In the genomic region with DNA sequence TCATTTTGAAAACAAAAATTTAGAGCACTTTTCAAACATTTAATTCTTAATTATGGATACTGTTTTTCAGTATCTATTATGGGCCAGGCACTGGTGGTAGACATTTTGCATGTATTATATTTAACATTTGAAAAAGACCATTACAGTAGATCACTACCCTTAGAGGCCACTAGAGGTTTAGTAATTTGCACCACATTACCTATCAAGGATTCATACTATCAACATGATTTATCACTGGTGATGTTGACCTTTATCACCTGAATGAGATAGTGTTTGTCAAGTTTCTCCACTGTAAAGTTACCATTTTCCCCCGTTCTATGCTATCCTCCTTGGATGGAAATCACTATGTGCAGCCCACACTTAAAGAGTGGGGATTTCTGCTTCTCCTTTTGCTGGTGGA, we compare ENCODE assay signal across 1 cellular context.
TF ChIP-seq lines count a peak whose summit lies in the region.

No MANE protein-coding gene starts in this region.

TF ChIP-seq in K562, 482 proteins besides CTCF, POLR2A, EP300 and RAD21:
- TF ChIP-seq HIVEP1 (CRISPR knock-in tag; IDR thresholded peaks at IDR 0.05) (no peak), MEIS2 (IDR thresholded peaks at IDR 0.05; ENCODE audit: partially characterized antibody) (peak; percentile 44), PTBP1 (IDR thresholded peaks at IDR 0.05; ENCODE audit: low read depth, low read length) (no peak), ZNF639 (CRISPR knock-in tag; conservative IDR thresholded peaks at IDR 0.05 in 1 of 2, IDR thresholded peaks at IDR 0.05 in 1 of 2) (no peak), CTBP1 (IDR thresholded peaks at IDR 0.05; ENCODE audit: borderline replicate concordance) (no peak), SP2 (IDR thresholded peaks at IDR 0.05; ENCODE audit: extremely low read depth, low read depth, low read length, poor library complexity, severe bottlenecking) (no peak), ZNF445 (CRISPR knock-in tag; IDR thresholded peaks at IDR 0.05; ENCODE audit: low read depth) (no peak)
- TF ChIP-seq, protein P1, sequence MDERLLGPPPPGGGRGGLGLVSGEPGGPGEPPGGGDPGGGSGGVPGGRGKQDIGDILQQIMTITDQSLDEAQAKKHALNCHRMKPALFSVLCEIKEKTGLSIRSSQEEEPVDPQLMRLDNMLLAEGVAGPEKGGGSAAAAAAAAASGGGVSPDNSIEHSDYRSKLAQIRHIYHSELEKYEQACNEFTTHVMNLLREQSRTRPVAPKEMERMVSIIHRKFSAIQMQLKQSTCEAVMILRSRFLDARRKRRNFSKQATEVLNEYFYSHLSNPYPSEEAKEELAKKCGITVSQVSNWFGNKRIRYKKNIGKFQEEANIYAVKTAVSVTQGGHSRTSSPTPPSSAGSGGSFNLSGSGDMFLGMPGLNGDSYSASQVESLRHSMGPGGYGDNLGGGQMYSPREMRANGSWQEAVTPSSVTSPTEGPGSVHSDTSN (CRISPR knock-in tag; IDR thresholded peaks at IDR 0.05; ENCODE audit: low read depth) = no peak
- TF ChIP-seq, protein P1 (tag; conservative IDR thresholded peaks at IDR 0.05; ENCODE audit: low read depth) = 0 out of 2 replicates have a peak, but pooled peaks have one; percentile 21
